Comparison of ENCODE assay signal across 8 cellular contexts in the genomic region with DNA sequence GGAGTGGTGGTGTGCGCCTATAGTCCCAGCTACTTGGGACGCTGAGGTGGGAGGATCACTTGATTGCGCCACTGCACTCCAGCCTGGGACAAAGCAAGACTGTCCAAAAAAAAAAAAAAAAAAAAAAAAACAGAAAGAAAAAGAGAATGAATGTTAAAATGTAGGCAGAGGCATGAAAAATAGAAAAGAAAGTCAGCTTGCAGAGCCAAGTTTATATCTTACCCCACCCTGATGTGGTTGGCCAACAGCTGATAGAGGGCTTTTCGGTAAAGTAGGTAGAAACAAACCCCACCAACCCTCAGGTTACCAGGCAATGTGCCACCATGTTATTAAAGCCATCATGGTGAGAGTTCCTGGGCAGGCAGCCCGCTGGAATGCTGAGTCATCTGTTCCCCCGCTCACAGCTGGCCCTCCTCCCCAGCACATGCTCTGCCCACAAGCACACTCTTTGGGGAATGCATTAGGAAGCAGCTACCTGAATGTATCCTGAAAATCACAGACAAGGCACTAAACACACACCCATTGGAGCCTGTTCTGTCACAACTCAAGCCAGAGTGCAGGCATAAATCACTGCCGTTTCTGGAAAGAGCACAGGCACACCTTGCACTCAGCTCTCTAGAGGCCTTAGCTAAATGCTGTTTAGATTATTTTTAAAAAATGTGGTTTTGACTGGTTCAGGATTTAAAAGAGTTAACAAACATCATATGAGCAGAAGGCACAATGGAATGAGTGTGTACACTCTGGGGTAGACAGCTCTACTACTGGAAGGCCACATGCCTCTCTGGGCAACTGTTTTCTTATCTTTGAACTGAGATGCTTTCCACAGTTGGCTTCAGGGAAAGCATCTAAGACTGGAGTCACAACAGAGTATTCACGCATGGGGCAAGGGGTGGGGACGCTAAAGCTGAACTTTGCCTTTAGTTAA.
DNase-seq lines count a peak whose midpoint lies in the region; ATAC-seq and TF ChIP-seq lines count a peak whose summit lies in the region.

No MANE protein-coding gene starts in this region.

- H3K4me3 Mint-ChIP-seq in CD14-positive monocyte: no peak overlapping the region

- ATAC-seq in GM18517 (IDR thresholded peaks at IDR 0.05; ENCODE audit: unreplicated experiment) (no peak), GM21619 (IDR thresholded peaks at IDR 0.05; ENCODE audit: unreplicated experiment) (no peak)

- peaks cover 0 to 1% (median 0%) of the 10 kb centered on the region in 3 donors for H3K27me3 Mint-ChIP-seq in CD14-positive monocyte (ENCODE audit: low read depth in 3 of 3)

- peaks cover 4% of the 10 kb centered on the region for H3K4me1 Mint-ChIP-seq in CD14-positive monocyte

- H3K27ac Mint-ChIP-seq in CD14-positive monocyte: peak overlapping the region in 2 of 7 donors; percentile 23 to 66

- TF ChIP-seq CTCF in CD14-positive monocyte (IDR thresholded peaks at IDR 0.05): no peak

- intact Hi-C loops in cardiac septum (cut with DNase I) (loop anchor here (2.0 to 5.0 kb wide), 2 partner anchors 15 to 199 kb away; no protein-coding TSS in a partner anchor), posterior vena cava (cut with DNase I) (loop anchor here in 1 of 2 donors (10.0 kb wide), 1 partner anchor 1777 kb away; no protein-coding TSS in a partner anchor), CD14-positive monocyte (cut with micrococcal nuclease) (no loop called here)

- no peaks in the 10 kb centered on the region for H3K9me3 Mint-ChIP-seq in CD14-positive monocyte

- peaks cover 0 to 8% of the 10 kb centered on the region in 2 donors for H3K36me3 Mint-ChIP-seq in CD14-positive monocyte

- DNase-seq in ELF-1 (ENCODE audit: low read depth, low spot score) (peak; percentile 91), NCI-H1694 (lab: John Stamatoyannopoulos, UW) (peak; percentile 77), amniotic epithelial cell (ENCODE audit: low read depth) (peak; percentile 93), cardiac septum (ENCODE audit: low spot score) (peak; percentile 89), posterior vena cava (ENCODE audit: low spot score) (peak; percentile 96), CD14-positive monocyte (ENCODE audit: low spot score) (no peak)
